23 cellular contexts compared by ENCODE assay signal in the genomic region with DNA sequence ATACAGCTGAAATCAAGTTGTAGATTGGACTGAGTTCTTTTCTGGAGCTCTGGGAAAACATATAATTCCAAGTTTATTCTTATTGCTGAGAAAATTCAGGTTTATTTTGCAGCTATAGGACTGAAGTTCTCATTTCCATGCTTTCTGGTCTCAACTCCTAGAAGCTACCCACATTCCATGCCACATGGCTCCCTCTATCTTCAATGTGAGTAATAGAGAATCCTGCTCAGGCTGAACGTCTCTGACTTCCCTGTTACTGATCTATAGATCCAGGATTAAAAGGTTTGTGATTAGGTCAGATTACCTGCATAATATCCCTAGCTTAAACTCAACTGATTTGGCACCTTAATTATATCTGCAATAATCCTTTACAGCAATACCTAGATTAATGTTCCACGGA.
A peak's percentile ranks its signal among the peaks of the same experiment; 100 is the strongest.
DNase-seq lines count a peak whose midpoint lies in the region; ATAC-seq, FAIRE-seq and TF ChIP-seq lines count a peak whose summit lies in the region.
"Had no signal": no experiment of that assay in that cellular context is flagged by ENCODE, and none has a peak within 500 bp of the region (broad histone marks: within the 10 kb centered on the region; RNA-seq: fewer than 3 reads in every experiment).

No MANE protein-coding gene starts in this region.

- H3K27ac ChIP-seq in 22Rv1 (no peak overlapping the region), foreskin keratinocyte (no peak overlapping the region), pancreas (no peak overlapping the region)
- H3K27ac ChIP-seq: C4-2B, HL-60, ovary, right atrium auricular region, tibial nerve had no signal

- no peaks in the 10 kb centered on the region for H3K27me3 ChIP-seq in GM06990 (replicated peaks; ENCODE audit: control insufficient read depth, insufficient read depth, low read length)
- H3K27me3 ChIP-seq in foreskin keratinocyte, result no peaks in the 10 kb centered on the region
- no peaks in the 10 kb centered on the region for H3K27me3 ChIP-seq in pancreas
- H3K27me3 ChIP-seq: ovary, right atrium auricular region, tibial nerve had no signal

- H3K4me3 ChIP-seq in GM06990 (replicated peaks; ENCODE audit: low read depth, low read length), result no peak overlapping the region
- no peak overlapping the region for H3K4me3 ChIP-seq in pancreas
- H3K4me3 ChIP-seq: GM12878, lung, ovary, right atrium auricular region, tibial nerve had no signal

- WGBS in pancreas, 2 donors, result 17 to 26% methylated on average over 2 of the region's 2 CpGs

- H3K9me3 ChIP-seq in pancreas, result no peaks in the 10 kb centered on the region
- H3K9me3 ChIP-seq: Caco-2, ovary, right atrium auricular region, tibial nerve had no signal

- no peak for FAIRE-seq in pancreas (lab: Jason Lieb, UNC)
- FAIRE-seq: GM12878 had no signal

- no peak for DNase-seq in GM06990 (ENCODE audit: extremely low read depth, insufficient read length)
- DNase-seq in RKO (ENCODE audit: low spot score), result peak; percentile 5
- DNase-seq in foreskin keratinocyte, result no peak
- no peak for DNase-seq in NCI-H446 (lab: John Stamatoyannopoulos, UW)
- no peak for DNase-seq in pancreas
- no peak for DNase-seq in 8988T
- DNase-seq: activated CD8-positive, alpha-beta T cell treated with anti-CD3 and anti-CD28 coated beads for 36 hours; anterior cingulate cortex; Caco-2; HFFc6; kidney glomerular epithelial cell; NCI-H1694 treated with DMSO at 0.1 percent for 48 hours; ovary; stimulated activated CD4-positive, alpha-beta T cell treated with anti-CD3 and anti-CD28 coated beads, Interleukin-2, amount 100 ng/mL, for 24 hours; T-helper 2 cell had no signal

- peak; percentile 27 for TF ChIP-seq CTCF in 22Rv1 (IDR thresholded peaks at IDR 0.05)
- peak; percentile 10 for TF ChIP-seq CTCF in GM06990 (IDR thresholded peaks at IDR 0.05; ENCODE audit: insufficient read depth, low read length, poor library complexity, severe bottlenecking)
- peak; percentile 37 for TF ChIP-seq CTCF in foreskin keratinocyte (conservative IDR thresholded peaks at IDR 0.05)
- TF ChIP-seq CTCF in pancreas (IDR thresholded peaks at IDR 0.05), result no peak

- intact Hi-C loops in pancreas (cut with DNase I), result no loop called here

- H3K36me3 ChIP-seq in GM06990 (ENCODE audit: control insufficient read depth, insufficient read depth, low read length), result no peaks in the 10 kb centered on the region
- no peaks in the 10 kb centered on the region for H3K36me3 ChIP-seq in pancreas
- H3K36me3 ChIP-seq: ovary, right atrium auricular region, tibial nerve had no signal

- H3K4me1 ChIP-seq in foreskin keratinocyte, result no peaks in the 10 kb centered on the region
- H3K4me1 ChIP-seq in pancreas, result no peaks in the 10 kb centered on the region
- H3K4me1 ChIP-seq: Caco-2, right atrium auricular region, tibial nerve had no signal

- no peak for ATAC-seq in foreskin keratinocyte
- no peak for ATAC-seq in pancreas
- ATAC-seq: activated CD8-positive, alpha-beta T cell treated with anti-CD3 and anti-CD28 coated beads for 36 hours; GM12878; SK-N-SH treated with all-trans-retinoic acid at 6 μM for 48 hours had no signal

Comparison
In these comparisons a context has a peak if more than half of its experiments do, and no peak if none do; other contexts are left out.
1. CTCF ChIP-seq: peak in 22Rv1 (single experiment), GM06990 (single experiment) and foreskin keratinocyte (single experiment); none in pancreas (0 of 4).